Comparison of ENCODE assay signal across 3 cellular contexts in the genomic region with DNA sequence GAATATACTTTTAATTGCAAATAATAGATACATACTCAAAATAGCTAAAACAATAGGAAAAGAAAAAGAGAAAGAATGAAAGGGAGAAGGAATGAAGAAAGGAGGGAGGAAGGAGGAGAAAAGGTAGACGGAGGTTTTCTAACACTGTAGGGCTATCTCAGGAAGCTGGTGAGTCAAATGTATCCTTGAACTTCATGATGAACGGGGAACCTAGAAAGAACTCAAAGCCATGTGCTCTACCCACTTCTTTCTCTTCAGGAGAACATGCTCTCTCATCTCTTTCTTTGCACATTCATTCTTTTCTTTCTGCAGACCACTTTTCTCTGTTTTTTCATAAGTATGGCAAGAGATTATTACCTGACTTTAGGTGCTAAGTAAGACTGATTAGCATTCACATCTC.
TF ChIP-seq lines count a peak whose summit lies in the region.

No MANE protein-coding gene starts in this region.

TF ChIP-seq in SK-N-SH, 30 proteins besides CTCF, POLR2A, EP300 and RAD21 (continued from another document):
- TF ChIP-seq, protein P1, sequence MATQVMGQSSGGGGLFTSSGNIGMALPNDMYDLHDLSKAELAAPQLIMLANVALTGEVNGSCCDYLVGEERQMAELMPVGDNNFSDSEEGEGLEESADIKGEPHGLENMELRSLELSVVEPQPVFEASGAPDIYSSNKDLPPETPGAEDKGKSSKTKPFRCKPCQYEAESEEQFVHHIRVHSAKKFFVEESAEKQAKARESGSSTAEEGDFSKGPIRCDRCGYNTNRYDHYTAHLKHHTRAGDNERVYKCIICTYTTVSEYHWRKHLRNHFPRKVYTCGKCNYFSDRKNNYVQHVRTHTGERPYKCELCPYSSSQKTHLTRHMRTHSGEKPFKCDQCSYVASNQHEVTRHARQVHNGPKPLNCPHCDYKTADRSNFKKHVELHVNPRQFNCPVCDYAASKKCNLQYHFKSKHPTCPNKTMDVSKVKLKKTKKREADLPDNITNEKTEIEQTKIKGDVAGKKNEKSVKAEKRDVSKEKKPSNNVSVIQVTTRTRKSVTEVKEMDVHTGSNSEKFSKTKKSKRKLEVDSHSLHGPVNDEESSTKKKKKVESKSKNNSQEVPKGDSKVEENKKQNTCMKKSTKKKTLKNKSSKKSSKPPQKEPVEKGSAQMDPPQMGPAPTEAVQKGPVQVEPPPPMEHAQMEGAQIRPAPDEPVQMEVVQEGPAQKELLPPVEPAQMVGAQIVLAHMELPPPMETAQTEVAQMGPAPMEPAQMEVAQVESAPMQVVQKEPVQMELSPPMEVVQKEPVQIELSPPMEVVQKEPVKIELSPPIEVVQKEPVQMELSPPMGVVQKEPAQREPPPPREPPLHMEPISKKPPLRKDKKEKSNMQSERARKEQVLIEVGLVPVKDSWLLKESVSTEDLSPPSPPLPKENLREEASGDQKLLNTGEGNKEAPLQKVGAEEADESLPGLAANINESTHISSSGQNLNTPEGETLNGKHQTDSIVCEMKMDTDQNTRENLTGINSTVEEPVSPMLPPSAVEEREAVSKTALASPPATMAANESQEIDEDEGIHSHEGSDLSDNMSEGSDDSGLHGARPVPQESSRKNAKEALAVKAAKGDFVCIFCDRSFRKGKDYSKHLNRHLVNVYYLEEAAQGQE (IDR thresholded peaks at IDR 0.05; ENCODE audit: low read depth, low read length): no peak
- TF ChIP-seq, protein P2, sequence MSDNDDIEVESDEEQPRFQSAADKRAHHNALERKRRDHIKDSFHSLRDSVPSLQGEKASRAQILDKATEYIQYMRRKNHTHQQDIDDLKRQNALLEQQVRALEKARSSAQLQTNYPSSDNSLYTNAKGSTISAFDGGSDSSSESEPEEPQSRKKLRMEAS (IDR thresholded peaks at IDR 0.05; ENCODE audit: low read depth): no peak
- TF ChIP-seq MXI1 (IDR thresholded peaks at IDR 0.05; ENCODE audit: low read depth, low read length): no peak
- no peak for TF ChIP-seq FOSL2 (IDR thresholded peaks at IDR 0.05; ENCODE audit: borderline replicate concordance, low read depth)

TF ChIP-seq in SK-N-SH treated with all-trans-retinoic acid at 6 μM for 48 hours, 23 proteins besides CTCF, POLR2A, EP300 and RAD21 (continued from another document):
- TF ChIP-seq, protein P3, sequence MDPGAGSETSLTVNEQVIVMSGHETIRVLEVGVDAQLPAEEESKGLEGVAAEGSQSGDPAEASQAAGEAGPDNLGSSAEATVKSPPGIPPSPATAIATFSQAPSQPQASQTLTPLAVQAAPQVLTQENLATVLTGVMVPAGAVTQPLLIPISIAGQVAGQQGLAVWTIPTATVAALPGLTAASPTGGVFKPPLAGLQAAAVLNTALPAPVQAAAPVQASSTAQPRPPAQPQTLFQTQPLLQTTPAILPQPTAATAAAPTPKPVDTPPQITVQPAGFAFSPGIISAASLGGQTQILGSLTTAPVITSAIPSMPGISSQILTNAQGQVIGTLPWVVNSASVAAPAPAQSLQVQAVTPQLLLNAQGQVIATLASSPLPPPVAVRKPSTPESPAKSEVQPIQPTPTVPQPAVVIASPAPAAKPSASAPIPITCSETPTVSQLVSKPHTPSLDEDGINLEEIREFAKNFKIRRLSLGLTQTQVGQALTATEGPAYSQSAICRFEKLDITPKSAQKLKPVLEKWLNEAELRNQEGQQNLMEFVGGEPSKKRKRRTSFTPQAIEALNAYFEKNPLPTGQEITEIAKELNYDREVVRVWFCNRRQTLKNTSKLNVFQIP (CRISPR knock-in tag; IDR thresholded peaks at IDR 0.05; ENCODE audit: borderline replicate concordance, low read depth): no peak
- TF ChIP-seq, protein P4, sequence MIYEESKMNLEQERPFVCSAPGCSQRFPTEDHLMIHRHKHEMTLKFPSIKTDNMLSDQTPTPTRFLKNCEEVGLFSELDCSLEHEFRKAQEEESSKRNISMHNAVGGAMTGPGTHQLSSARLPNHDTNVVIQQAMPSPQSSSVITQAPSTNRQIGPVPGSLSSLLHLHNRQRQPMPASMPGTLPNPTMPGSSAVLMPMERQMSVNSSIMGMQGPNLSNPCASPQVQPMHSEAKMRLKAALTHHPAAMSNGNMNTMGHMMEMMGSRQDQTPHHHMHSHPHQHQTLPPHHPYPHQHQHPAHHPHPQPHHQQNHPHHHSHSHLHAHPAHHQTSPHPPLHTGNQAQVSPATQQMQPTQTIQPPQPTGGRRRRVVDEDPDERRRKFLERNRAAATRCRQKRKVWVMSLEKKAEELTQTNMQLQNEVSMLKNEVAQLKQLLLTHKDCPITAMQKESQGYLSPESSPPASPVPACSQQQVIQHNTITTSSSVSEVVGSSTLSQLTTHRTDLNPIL (CRISPR knock-in tag; IDR thresholded peaks at IDR 0.05; ENCODE audit: low read depth): no peak
- no peak for TF ChIP-seq CSDC2 (CRISPR knock-in tag; IDR thresholded peaks at IDR 0.05)

TF ChIP-seq in GM12878, 131 proteins besides CTCF, POLR2A, EP300 and RAD21:
- TF ChIP-seq, protein P5, sequence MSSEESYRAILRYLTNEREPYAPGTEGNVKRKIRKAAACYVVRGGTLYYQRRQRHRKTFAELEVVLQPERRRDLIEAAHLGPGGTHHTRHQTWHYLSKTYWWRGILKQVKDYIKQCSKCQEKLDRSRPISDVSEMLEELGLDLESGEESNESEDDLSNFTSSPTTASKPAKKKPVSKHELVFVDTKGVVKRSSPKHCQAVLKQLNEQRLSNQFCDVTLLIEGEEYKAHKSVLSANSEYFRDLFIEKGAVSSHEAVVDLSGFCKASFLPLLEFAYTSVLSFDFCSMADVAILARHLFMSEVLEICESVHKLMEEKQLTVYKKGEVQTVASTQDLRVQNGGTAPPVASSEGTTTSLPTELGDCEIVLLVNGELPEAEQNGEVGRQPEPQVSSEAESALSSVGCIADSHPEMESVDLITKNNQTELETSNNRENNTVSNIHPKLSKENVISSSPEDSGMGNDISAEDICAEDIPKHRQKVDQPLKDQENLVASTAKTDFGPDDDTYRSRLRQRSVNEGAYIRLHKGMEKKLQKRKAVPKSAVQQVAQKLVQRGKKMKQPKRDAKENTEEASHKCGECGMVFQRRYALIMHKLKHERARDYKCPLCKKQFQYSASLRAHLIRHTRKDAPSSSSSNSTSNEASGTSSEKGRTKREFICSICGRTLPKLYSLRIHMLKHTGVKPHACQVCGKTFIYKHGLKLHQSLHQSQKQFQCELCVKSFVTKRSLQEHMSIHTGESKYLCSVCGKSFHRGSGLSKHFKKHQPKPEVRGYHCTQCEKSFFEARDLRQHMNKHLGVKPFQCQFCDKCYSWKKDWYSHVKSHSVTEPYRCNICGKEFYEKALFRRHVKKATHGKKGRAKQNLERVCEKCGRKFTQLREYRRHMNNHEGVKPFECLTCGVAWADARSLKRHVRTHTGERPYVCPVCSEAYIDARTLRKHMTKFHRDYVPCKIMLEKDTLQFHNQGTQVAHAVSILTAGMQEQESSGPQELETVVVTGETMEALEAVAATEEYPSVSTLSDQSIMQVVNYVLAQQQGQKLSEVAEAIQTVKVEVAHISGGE (CRISPR knock-in tag; IDR thresholded peaks at IDR 0.05): no peak
- TF ChIP-seq JUNB (IDR thresholded peaks at IDR 0.05) (peak; percentile 26; the same call in 1 of the 2 replicates), BRCA1 (IDR thresholded peaks at IDR 0.05; ENCODE audit: low read depth, low read length) (no peak)
